In genomic region chr6:17101422-17102257, GRCh38 we compare ENCODE assay signal across 9 cellular contexts. TPM values are rescaled to one million over a fixed set of nuclear protein-coding genes. Genes with fewer than 3 reads are reported as not detected.
DNase-seq lines count a peak whose midpoint lies in the region; ATAC-seq and TF ChIP-seq lines count a peak whose summit lies in the region.
"Had no signal": no experiment of that assay in that cellular context is flagged by ENCODE, and none has a peak within 500 bp of the region (broad histone marks: within the 10 kb centered on the region; RNA-seq: fewer than 3 reads in every experiment).

TSS of gene STMND1 (plus strand) at chr6:17102050. CDS start at chr6:17102258, 208 bp downstream.

- TF ChIP-seq CTCF in WI38 (IDR thresholded peaks at IDR 0.05; ENCODE audit: low read depth, low read length), result no peak
- TF ChIP-seq CTCF in heart left ventricle (IDR thresholded peaks at IDR 0.05), result no peak

- H3K27ac ChIP-seq in HUES6 (ENCODE audit: low read depth, low read length) (no peak within 1 kb of the TSS), heart left ventricle (no peak within 1 kb of the TSS), rectal smooth muscle tissue (ENCODE audit: low read depth, low read length) (no peak within 1 kb of the TSS)

- no peaks in the 10 kb centered on the region for H3K36me3 ChIP-seq in HUES6 (ENCODE audit: control insufficient read depth, insufficient read depth, low read length)
- H3K36me3 ChIP-seq in heart left ventricle, result no peaks in the 10 kb centered on the region
- no peaks in the 10 kb centered on the region for H3K36me3 ChIP-seq in rectal smooth muscle tissue (ENCODE audit: control insufficient read depth, insufficient read depth, low read length)

- ATAC-seq in heart left ventricle (peak in 3 of 4 donors; percentile 47 to 59 (median 48)), GM19324 (IDR thresholded peaks at IDR 0.05; ENCODE audit: low FRiP score, unreplicated experiment) (no peak), GM21381 (IDR thresholded peaks at IDR 0.05; ENCODE audit: unreplicated experiment) (no peak), GM19455 (IDR thresholded peaks at IDR 0.05; ENCODE audit: unreplicated experiment) (no peak)
- ATAC-seq: K562 had no signal

- no peaks in the 10 kb centered on the region for H3K4me1 ChIP-seq in HUES6 (ENCODE audit: control insufficient read depth, insufficient read depth, low read length)
- H3K4me1 ChIP-seq in heart left ventricle, result peaks cover 0 to 22% (median 6%) of the 10 kb centered on the region in 12 donors
- no peaks in the 10 kb centered on the region for H3K4me1 ChIP-seq in rectal smooth muscle tissue (ENCODE audit: control insufficient read depth, insufficient read depth, low read length)

- WGBS in heart left ventricle, 4 donors, result 7 to 11% (median 10%) methylated on average over 51 to 57 of the region's 57 CpGs

- no peak for TF ChIP-seq POLR2A in heart left ventricle (IDR thresholded peaks at IDR 0.05)

- DNase-seq in COLO668 (lab: John Stamatoyannopoulos, UW; ENCODE audit: unreplicated experiment), result peak; percentile 64
- peak in 4 of 5 donors; percentile 20 to 46 (median 43) for DNase-seq in heart left ventricle

- H3K9ac ChIP-seq in HUES6 (ENCODE audit: low read length), result peak within 1 kb of the TSS; percentile 7
- H3K9ac ChIP-seq in rectal smooth muscle tissue (ENCODE audit: low read length), result no peak within 1 kb of the TSS

- H3K9me3 ChIP-seq in HUES6 (ENCODE audit: control insufficient read depth, insufficient read depth, low read depth, low read length), result no peaks in the 10 kb centered on the region
- no peaks in the 10 kb centered on the region for H3K9me3 ChIP-seq in heart left ventricle

- H3K4me3 ChIP-seq in HUES6 (ENCODE audit: low read depth, low read length) (peak within 1 kb of the TSS; percentile 63), WI38 (ENCODE audit: low read depth, low read length) (peak within 1 kb of the TSS; percentile 44), heart left ventricle (peak within 1 kb of the TSS; percentile 8 to 59 (median 44)), rectal smooth muscle tissue (ENCODE audit: low read length) (peak within 1 kb of the TSS; percentile 70)
- H3K4me3 ChIP-seq: K562 had no signal

- intact Hi-C loops in heart left ventricle (cut with DNase I), result no loop called here

- H3K27me3 ChIP-seq in HUES6 (ENCODE audit: control insufficient read depth, insufficient read depth, low read length) (peaks cover 41% of the 10 kb centered on the region), heart left ventricle (peaks cover 0 to 29% (median 0%) of the 10 kb centered on the region in 9 donors), rectal smooth muscle tissue (ENCODE audit: control insufficient read depth, insufficient read depth, low read length) (no peaks in the 10 kb centered on the region)

RNA-seq across cellular contexts. Expression of gene STMND1, which starts in this region (rescaled TPM):
- not detected for total RNA-seq in heart left ventricle
- polyA plus RNA-seq in heart left ventricle, result not detected
- total RNA-seq: K562 had no signal
- polyA plus RNA-seq: K562 had no signal

Comparison
In these comparisons a context has a peak if more than half of its experiments do, and no peak if none do; other contexts are left out.
1. Peak in DNase-seq, ATAC-seq and H3K4me3 ChIP-seq in heart left ventricle; RNA of the gene not detected or under 1 TPM.